In the genomic region with DNA sequence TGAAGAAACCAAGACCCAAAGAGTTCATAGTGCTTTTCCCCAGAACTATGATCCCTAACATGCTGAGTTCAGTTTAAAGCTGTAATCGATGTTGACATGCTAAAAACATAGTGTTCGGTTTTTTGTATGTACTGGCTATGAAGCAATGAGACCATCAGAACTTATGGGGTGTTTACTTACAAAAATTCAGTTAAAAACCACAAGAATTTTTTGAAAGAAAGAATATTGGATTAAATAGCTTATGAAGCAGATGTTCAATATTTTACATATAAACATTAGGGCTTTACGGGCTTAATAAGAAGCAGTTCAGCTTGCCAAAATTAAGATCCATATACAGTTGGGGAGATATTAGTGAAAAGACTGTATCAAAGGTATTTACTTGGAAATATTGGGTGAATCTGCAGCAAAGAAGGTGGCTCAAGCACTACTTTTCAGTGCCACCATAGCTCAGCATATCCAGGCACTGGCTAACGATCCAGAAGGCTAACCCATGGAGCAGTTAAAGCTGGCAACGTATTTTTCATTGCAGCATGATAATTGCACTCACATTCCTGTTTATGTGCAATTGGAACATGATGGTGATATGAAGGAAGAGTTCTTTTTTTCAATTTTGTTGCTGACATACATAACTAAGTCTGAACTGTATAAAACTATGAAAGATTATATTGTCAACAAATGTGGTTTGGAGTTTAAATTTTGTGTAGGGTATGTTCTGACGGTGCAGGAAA, we compare ENCODE assay signal across 22 cellular contexts.
DNase-seq lines count a peak whose midpoint lies in the region; ATAC-seq lines count a peak whose summit lies in the region.
"Had no signal": no experiment of that assay in that cellular context is flagged by ENCODE, and none has a peak within 500 bp of the region (broad histone marks: within the 10 kb centered on the region; RNA-seq: fewer than 3 reads in every experiment).

No MANE protein-coding gene starts in this region.

- H3K27ac ChIP-seq in caudate nucleus (ENCODE audit: low read depth, low read length), result no peak overlapping the region
- H3K27ac ChIP-seq: 22Rv1, BLaER1 had no signal

- H3K9ac ChIP-seq in adipocyte (ENCODE audit: low read length), result no peak overlapping the region
- H3K9ac ChIP-seq: BLaER1 had no signal

- ATAC-seq in HG02870 (IDR thresholded peaks at IDR 0.05; ENCODE audit: unreplicated experiment), result no peak
- ATAC-seq: SK-N-SH treated with all-trans-retinoic acid at 6 μM for 48 hours had no signal

- H3K36me3 ChIP-seq in adipocyte (ENCODE audit: control insufficient read depth, insufficient read depth, low read length, severe bottlenecking), result no peaks in the 10 kb centered on the region
- H3K36me3 ChIP-seq: BLaER1, MG63 had no signal

- no peak overlapping the region for H3K4me3 ChIP-seq in adipocyte (ENCODE audit: low read length)
- H3K4me3 ChIP-seq: BLaER1, MG63 had no signal

- peaks cover 7% of the 10 kb centered on the region for H3K9me3 ChIP-seq in adipocyte (ENCODE audit: control insufficient read depth, low read length)
- H3K9me3 ChIP-seq: MG63 had no signal

- no peaks in the 10 kb centered on the region for H3K27me3 ChIP-seq in adipocyte (replicated peaks; ENCODE audit: control insufficient read depth, insufficient read depth, low read length)
- H3K27me3 ChIP-seq: BLaER1, MG63 had no signal

- H3K4me1 ChIP-seq in adipocyte (ENCODE audit: control insufficient read depth, insufficient read depth, low read length), result peaks cover 17% of the 10 kb centered on the region
- H3K4me1 ChIP-seq: BLaER1 had no signal

- DNase-seq in DMS 273 (lab: John Stamatoyannopoulos, UW; ENCODE audit: unreplicated experiment) (peak; percentile 21), DMS 273 treated with DMSO at 0.1 percent for 48 hours (lab: John Stamatoyannopoulos, UW) (no peak), adipocyte (ENCODE audit: low read depth) (peak; percentile 57), fibroblast of peridontal ligament (ENCODE audit: extremely low read depth) (peak; percentile 74), posterior vena cava (ENCODE audit: low spot score) (no peak), NCI-H524 (lab: John Stamatoyannopoulos, UW) (no peak), caudate nucleus (lab: John Stamatoyannopoulos, UW) (no peak)
- DNase-seq: CD4-positive, CD25-positive, alpha-beta regulatory T cell; H7; KG1; MG63; NCI-H1105 treated with DMSO at 0.1 percent for 48 hours; NCI-H2081 treated with DMSO at 0.1 percent for 48 hours; NCI-H2171 treated with DMSO at 0.1 percent for 48 hours; NCI-H345; NCI-H510A treated with DMSO at 0.1 percent for 48 hours; NCI-H774; SIG-M5 had no signal

- intact Hi-C loops in posterior vena cava (cut with DNase I), result no loop called here

Comparison
In these comparisons a context has a peak if more than half of its experiments do, and no peak if none do; other contexts are left out.
1. DNase-seq: peak in DMS 273 (single experiment), adipocyte (single experiment) and fibroblast of peridontal ligament (single experiment); none in DMS 273 treated with DMSO at 0.1 percent for 48 hours (single experiment), posterior vena cava (single experiment), NCI-H524 (0 of 2) and caudate nucleus (0 of 61).